In genomic region chr5:127320032-127320945, GRCh38 we compare ENCODE assay signal across 1 cellular context.
TF ChIP-seq lines count a peak whose summit lies in the region.

No MANE protein-coding gene starts in this region.

TF ChIP-seq in HepG2, 621 proteins besides CTCF, POLR2A, EP300 and RAD21 (continued from another document):
- TF ChIP-seq, protein P1, sequence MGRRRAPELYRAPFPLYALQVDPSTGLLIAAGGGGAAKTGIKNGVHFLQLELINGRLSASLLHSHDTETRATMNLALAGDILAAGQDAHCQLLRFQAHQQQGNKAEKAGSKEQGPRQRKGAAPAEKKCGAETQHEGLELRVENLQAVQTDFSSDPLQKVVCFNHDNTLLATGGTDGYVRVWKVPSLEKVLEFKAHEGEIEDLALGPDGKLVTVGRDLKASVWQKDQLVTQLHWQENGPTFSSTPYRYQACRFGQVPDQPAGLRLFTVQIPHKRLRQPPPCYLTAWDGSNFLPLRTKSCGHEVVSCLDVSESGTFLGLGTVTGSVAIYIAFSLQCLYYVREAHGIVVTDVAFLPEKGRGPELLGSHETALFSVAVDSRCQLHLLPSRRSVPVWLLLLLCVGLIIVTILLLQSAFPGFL (CRISPR knock-in tag; IDR thresholded peaks at IDR 0.05), result no peak
- no peak for TF ChIP-seq ZBTB7B (CRISPR knock-in tag; IDR thresholded peaks at IDR 0.05)
- TF ChIP-seq, protein P2, sequence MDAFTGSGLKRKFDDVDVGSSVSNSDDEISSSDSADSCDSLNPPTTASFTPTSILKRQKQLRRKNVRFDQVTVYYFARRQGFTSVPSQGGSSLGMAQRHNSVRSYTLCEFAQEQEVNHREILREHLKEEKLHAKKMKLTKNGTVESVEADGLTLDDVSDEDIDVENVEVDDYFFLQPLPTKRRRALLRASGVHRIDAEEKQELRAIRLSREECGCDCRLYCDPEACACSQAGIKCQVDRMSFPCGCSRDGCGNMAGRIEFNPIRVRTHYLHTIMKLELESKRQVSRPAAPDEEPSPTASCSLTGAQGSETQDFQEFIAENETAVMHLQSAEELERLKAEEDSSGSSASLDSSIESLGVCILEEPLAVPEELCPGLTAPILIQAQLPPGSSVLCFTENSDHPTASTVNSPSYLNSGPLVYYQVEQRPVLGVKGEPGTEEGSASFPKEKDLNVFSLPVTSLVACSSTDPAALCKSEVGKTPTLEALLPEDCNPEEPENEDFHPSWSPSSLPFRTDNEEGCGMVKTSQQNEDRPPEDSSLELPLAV (CRISPR knock-in tag; conservative IDR thresholded peaks at IDR 0.05; ENCODE audit: low read depth), result no peak
- no peak for TF ChIP-seq ZSCAN12 (CRISPR knock-in tag; IDR thresholded peaks at IDR 0.05)
- TF ChIP-seq ZSCAN22 (CRISPR knock-in tag; IDR thresholded peaks at IDR 0.05), result no peak
- no peak for TF ChIP-seq ZNF792 (CRISPR knock-in tag; IDR thresholded peaks at IDR 0.05)
